In the genomic region with DNA sequence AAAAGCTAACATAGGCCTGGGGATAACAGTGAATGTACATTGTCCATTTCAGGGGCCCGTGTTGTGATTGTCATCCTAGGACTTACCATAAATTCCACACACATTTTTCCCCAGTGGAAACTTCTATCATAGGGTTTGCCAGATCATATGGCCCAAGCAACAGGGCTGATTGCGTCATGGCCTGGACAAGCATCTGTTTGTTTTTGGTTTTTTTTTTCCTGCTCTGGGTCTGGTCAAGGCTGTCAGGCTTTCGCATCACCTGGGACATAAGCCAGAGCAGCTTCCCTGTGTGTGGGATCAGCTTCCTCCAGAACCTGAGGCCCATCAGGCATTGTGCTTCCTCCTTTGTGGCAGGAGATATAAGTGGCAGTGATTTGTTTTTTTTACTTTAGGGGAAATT, we compare ENCODE assay signal across 1 cellular context.
TF ChIP-seq lines count a peak whose summit lies in the region.

No MANE protein-coding gene starts in this region.

TF ChIP-seq in SK-N-SH, 30 proteins besides CTCF, POLR2A, EP300 and RAD21 (continued from another document):
- TF ChIP-seq, protein P1, sequence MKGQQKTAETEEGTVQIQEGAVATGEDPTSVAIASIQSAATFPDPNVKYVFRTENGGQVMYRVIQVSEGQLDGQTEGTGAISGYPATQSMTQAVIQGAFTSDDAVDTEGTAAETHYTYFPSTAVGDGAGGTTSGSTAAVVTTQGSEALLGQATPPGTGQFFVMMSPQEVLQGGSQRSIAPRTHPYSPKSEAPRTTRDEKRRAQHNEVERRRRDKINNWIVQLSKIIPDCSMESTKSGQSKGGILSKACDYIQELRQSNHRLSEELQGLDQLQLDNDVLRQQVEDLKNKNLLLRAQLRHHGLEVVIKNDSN (IDR thresholded peaks at IDR 0.05; ENCODE audit: borderline replicate concordance, low read depth), result no peak
- TF ChIP-seq TCF12 (IDR thresholded peaks at IDR 0.05) (peak; percentile 91), TAF1 (IDR thresholded peaks at IDR 0.05; ENCODE audit: borderline replicate concordance, low read depth, low read length) (no peak), FOXJ3 (CRISPR knock-in tag; IDR thresholded peaks at IDR 0.05) (no peak)
- TF ChIP-seq, protein P2, sequence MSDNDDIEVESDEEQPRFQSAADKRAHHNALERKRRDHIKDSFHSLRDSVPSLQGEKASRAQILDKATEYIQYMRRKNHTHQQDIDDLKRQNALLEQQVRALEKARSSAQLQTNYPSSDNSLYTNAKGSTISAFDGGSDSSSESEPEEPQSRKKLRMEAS (IDR thresholded peaks at IDR 0.05; ENCODE audit: low read depth), result no peak
